ENCODE assay signal across 2 cellular contexts in genomic region chr5:56208681-56209080, GRCh38.
TF ChIP-seq lines count a peak whose summit lies in the region.

No MANE protein-coding gene starts in this region.

TF ChIP-seq in A549, 52 proteins besides CTCF, POLR2A, EP300 and RAD21:
- TF ChIP-seq RCOR1 (IDR thresholded peaks at IDR 0.05; ENCODE audit: low read depth, low read length) (no peak), NFE2L2 (conservative IDR thresholded peaks at IDR 0.05; ENCODE audit: low read length) (no peak), HEYL (CRISPR knock-in tag; IDR thresholded peaks at IDR 0.05) (no peak), ZNF302 (CRISPR knock-in tag; IDR thresholded peaks at IDR 0.05) (no peak), ESRRA (IDR thresholded peaks at IDR 0.05; ENCODE audit: borderline replicate concordance, low read length) (no peak), NPAS2 (CRISPR knock-in tag; IDR thresholded peaks at IDR 0.05; ENCODE audit: borderline replicate concordance) (no peak), REST (IDR thresholded peaks at IDR 0.05) (no peak), HES2 (IDR thresholded peaks at IDR 0.05) (no peak), EHF (CRISPR knock-in tag; IDR thresholded peaks at IDR 0.05) (no peak), HOXB5 (CRISPR knock-in tag; IDR thresholded peaks at IDR 0.05) (no peak), SREBF2 (IDR thresholded peaks at IDR 0.05) (no peak), KDM5A (IDR thresholded peaks at IDR 0.05) (no peak)

TF ChIP-seq in IMR-90, 13 proteins besides CTCF, POLR2A, EP300 and RAD21:
- no peak for TF ChIP-seq FOS (IDR thresholded peaks at IDR 0.05; ENCODE audit: low read depth, low read length)
- TF ChIP-seq ELK1 (IDR thresholded peaks at IDR 0.05; ENCODE audit: borderline replicate concordance, low read depth, low read length): no peak
- no peak for TF ChIP-seq NFE2L2 (IDR thresholded peaks at IDR 0.05; ENCODE audit: low read depth, low read length)
- TF ChIP-seq MAZ (IDR thresholded peaks at IDR 0.05; ENCODE audit: borderline replicate concordance, low read depth, low read length): no peak
- TF ChIP-seq RFX5 (IDR thresholded peaks at IDR 0.05; ENCODE audit: low read depth, low read length): no peak
- TF ChIP-seq CHD1 (IDR thresholded peaks at IDR 0.05; ENCODE audit: low read depth, low read length): no peak
- TF ChIP-seq BHLHE40 (IDR thresholded peaks at IDR 0.05; ENCODE audit: low read depth, low read length): no peak
- no peak for TF ChIP-seq MXI1 (IDR thresholded peaks at IDR 0.05; ENCODE audit: borderline replicate concordance, low read depth, low read length)
- no peak for TF ChIP-seq MAFK (IDR thresholded peaks at IDR 0.05; ENCODE audit: low read depth, low read length)
- TF ChIP-seq USF2 (IDR thresholded peaks at IDR 0.05; ENCODE audit: low read depth, low read length): no peak
- TF ChIP-seq SMC3 (IDR thresholded peaks at IDR 0.05; ENCODE audit: low read depth, low read length): no peak
- no peak for TF ChIP-seq CEBPB (IDR thresholded peaks at IDR 0.05; ENCODE audit: low read depth, low read length)
- TF ChIP-seq RCOR1 (IDR thresholded peaks at IDR 0.05; ENCODE audit: insufficient replicate concordance, low read length): no peak
